In the genomic region with DNA sequence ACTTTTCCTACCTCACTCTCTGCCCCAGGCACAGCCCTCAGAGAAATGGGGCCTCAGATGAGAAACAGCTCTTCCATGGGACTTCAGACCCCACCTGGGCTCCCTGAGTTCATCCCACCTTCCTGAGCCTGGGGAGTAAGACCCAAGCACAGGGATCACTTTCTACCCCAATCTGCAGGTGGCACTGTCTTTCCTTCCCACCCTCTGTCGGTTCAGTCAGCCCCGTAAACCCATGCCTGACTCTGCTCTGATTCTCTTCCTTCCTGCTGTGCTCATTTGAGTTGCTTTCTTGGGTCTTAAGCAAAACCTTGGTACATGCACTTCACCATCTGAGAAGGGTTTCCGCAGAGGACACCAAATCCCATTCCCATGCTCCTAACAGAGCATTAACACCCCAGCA, we compare ENCODE assay signal across 1 cellular context.
TF ChIP-seq lines count a peak whose summit lies in the region.

No MANE protein-coding gene starts in this region.

TF ChIP-seq in GM23338, 12 proteins besides CTCF, POLR2A, EP300 and RAD21:
- TF ChIP-seq, protein P1, sequence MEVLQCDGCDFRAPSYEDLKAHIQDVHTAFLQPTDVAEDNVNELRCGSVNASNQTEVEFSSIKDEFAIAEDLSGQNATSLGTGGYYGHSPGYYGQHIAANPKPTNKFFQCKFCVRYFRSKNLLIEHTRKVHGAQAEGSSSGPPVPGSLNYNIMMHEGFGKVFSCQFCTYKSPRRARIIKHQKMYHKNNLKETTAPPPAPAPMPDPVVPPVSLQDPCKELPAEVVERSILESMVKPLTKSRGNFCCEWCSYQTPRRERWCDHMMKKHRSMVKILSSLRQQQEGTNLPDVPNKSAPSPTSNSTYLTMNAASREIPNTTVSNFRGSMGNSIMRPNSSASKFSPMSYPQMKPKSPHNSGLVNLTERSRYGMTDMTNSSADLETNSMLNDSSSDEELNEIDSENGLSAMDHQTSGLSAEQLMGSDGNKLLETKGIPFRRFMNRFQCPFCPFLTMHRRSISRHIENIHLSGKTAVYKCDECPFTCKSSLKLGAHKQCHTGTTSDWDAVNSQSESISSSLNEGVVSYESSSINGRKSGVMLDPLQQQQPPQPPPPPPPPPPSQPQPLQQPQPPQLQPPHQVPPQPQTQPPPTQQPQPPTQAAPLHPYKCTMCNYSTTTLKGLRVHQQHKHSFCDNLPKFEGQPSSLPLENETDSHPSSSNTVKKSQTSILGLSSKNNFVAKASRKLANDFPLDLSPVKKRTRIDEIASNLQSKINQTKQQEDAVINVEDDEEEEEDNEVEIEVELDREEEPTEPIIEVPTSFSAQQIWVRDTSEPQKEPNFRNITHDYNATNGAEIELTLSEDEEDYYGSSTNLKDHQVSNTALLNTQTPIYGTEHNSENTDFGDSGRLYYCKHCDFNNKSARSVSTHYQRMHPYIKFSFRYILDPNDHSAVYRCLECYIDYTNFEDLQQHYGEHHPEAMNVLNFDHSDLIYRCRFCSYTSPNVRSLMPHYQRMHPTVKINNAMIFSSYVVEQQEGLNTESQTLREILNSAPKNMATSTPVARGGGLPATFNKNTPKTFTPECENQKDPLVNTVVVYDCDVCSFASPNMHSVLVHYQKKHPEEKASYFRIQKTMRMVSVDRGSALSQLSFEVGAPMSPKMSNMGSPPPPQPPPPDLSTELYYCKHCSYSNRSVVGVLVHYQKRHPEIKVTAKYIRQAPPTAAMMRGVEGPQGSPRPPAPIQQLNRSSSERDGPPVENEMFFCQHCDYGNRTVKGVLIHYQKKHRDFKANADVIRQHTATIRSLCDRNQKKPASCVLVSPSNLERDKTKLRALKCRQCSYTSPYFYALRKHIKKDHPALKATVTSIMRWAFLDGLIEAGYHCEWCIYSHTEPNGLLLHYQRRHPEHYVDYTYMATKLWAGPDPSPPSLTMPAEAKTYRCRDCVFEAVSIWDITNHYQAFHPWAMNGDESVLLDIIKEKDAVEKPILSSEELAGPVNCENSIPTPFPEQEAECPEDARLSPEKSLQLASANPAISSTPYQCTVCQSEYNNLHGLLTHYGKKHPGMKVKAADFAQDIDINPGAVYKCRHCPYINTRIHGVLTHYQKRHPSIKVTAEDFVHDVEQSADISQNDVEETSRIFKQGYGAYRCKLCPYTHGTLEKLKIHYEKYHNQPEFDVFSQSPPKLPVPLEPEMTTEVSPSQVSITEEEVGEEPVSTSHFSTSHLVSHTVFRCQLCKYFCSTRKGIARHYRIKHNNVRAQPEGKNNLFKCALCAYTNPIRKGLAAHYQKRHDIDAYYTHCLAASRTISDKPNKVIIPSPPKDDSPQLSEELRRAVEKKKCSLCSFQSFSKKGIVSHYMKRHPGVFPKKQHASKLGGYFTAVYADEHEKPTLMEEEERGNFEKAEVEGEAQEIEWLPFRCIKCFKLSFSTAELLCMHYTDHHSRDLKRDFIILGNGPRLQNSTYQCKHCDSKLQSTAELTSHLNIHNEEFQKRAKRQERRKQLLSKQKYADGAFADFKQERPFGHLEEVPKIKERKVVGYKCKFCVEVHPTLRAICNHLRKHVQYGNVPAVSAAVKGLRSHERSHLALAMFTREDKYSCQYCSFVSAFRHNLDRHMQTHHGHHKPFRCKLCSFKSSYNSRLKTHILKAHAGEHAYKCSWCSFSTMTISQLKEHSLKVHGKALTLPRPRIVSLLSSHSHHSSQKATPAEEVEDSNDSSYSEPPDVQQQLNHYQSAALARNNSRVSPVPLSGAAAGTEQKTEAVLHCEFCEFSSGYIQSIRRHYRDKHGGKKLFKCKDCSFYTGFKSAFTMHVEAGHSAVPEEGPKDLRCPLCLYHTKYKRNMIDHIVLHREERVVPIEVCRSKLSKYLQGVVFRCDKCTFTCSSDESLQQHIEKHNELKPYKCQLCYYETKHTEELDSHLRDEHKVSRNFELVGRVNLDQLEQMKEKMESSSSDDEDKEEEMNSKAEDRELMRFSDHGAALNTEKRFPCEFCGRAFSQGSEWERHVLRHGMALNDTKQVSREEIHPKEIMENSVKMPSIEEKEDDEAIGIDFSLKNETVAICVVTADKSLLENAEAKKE (CRISPR knock-in tag; IDR thresholded peaks at IDR 0.05), result no peak
- TF ChIP-seq STAT1 (IDR thresholded peaks at IDR 0.05; ENCODE audit: unreplicated experiment) (no peak), ZNF331 (CRISPR knock-in tag; IDR thresholded peaks at IDR 0.05; ENCODE audit: low read depth) (no peak), EZH2phosphoT487 (IDR thresholded peaks at IDR 0.05; ENCODE audit: unreplicated experiment) (no peak), CREB1 (CRISPR knock-in tag; IDR thresholded peaks at IDR 0.05; ENCODE audit: low read depth) (no peak), NANOG (IDR thresholded peaks at IDR 0.05; ENCODE audit: borderline replicate concordance) (no peak), ZNF114 (CRISPR knock-in tag; IDR thresholded peaks at IDR 0.05) (no peak), EZH2 (IDR thresholded peaks at IDR 0.05; ENCODE audit: low read depth, unreplicated experiment) (no peak), POLR2AphosphoS5 (IDR thresholded peaks at IDR 0.05; ENCODE audit: low read depth) (no peak), JUNB (IDR thresholded peaks at IDR 0.05; ENCODE audit: unreplicated experiment) (no peak)
- TF ChIP-seq, protein P2, sequence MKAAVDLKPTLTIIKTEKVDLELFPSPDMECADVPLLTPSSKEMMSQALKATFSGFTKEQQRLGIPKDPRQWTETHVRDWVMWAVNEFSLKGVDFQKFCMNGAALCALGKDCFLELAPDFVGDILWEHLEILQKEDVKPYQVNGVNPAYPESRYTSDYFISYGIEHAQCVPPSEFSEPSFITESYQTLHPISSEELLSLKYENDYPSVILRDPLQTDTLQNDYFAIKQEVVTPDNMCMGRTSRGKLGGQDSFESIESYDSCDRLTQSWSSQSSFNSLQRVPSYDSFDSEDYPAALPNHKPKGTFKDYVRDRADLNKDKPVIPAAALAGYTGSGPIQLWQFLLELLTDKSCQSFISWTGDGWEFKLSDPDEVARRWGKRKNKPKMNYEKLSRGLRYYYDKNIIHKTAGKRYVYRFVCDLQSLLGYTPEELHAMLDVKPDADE (IDR thresholded peaks at IDR 0.05), result no peak
- TF ChIP-seq, protein P3, sequence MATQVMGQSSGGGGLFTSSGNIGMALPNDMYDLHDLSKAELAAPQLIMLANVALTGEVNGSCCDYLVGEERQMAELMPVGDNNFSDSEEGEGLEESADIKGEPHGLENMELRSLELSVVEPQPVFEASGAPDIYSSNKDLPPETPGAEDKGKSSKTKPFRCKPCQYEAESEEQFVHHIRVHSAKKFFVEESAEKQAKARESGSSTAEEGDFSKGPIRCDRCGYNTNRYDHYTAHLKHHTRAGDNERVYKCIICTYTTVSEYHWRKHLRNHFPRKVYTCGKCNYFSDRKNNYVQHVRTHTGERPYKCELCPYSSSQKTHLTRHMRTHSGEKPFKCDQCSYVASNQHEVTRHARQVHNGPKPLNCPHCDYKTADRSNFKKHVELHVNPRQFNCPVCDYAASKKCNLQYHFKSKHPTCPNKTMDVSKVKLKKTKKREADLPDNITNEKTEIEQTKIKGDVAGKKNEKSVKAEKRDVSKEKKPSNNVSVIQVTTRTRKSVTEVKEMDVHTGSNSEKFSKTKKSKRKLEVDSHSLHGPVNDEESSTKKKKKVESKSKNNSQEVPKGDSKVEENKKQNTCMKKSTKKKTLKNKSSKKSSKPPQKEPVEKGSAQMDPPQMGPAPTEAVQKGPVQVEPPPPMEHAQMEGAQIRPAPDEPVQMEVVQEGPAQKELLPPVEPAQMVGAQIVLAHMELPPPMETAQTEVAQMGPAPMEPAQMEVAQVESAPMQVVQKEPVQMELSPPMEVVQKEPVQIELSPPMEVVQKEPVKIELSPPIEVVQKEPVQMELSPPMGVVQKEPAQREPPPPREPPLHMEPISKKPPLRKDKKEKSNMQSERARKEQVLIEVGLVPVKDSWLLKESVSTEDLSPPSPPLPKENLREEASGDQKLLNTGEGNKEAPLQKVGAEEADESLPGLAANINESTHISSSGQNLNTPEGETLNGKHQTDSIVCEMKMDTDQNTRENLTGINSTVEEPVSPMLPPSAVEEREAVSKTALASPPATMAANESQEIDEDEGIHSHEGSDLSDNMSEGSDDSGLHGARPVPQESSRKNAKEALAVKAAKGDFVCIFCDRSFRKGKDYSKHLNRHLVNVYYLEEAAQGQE (IDR thresholded peaks at IDR 0.05; ENCODE audit: unreplicated experiment), result no peak
